In the genomic region with DNA sequence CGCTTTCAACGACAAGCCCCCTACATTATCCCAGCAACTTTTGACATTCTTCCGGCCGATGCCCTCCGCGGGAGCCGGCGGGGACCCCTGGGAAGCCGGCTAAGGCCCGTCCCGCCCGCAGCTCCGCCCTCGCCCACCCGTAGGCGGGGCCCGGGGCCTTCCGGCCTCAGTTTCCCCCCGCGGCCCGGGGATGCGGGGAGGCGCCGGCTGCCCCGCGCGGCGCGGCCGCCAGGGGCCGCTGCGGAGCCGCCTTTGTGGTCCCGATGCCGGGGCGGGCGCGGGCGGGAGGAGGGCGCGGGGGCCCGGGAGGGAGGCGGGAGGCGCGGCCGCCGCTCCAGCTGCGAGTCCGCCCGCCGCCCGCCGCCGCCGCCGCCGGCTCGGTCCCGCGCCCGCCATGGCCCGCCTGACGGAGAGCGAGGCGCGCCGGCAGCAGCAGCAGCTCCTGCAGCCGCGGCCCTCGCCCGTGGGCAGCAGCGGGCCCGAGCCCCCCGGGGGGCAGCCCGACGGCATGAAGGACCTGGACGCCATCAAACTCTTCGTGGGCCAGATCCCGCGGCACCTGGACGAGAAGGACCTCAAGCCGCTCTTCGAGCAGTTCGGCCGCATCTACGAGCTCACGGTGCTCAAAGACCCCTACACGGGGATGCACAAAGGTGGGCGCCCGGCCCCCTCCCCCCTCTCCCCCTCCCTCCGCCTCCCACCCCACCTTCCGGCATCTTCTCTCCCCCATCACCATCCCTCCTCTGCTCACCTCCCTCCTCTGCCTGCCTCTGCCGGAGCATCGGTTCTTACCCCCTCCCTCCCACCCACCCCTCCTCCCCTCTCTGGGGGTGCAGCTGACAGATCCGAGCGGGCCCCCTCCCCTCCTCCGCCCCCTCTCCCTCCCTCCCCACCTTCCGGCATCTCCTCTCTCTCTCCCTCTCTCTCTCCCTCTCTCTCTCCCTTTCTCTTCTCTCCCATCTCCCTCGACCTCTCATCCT, we compare ENCODE assay signal across 8 cellular contexts. TPM values are rescaled to one million over a fixed set of nuclear protein-coding genes. Genes with fewer than 3 reads are reported as not detected.
A peak's percentile ranks its signal among the peaks of the same experiment; 100 is the strongest.
DNase-seq lines count a peak whose midpoint lies in the region; ATAC-seq and TF ChIP-seq lines count a peak whose summit lies in the region.

A gene (plus strand): TSS at position 316 of the 980 bp plus-strand sequence. CDS start 79 bp downstream, at position 395.

- H3K9me3 ChIP-seq in Peyer's patch (no peaks in the 10 kb centered on the region), gastrocnemius medialis (no peaks in the 10 kb centered on the region)

- TF ChIP-seq CTCF in Peyer's patch (IDR thresholded peaks at IDR 0.05): peak; percentile 26 to 66 (median 51)
- TF ChIP-seq CTCF in gastrocnemius medialis (IDR thresholded peaks at IDR 0.05 in 4 of 5, conservative IDR thresholded peaks at IDR 0.05 in 1 of 5): peak in 4 of 5 experiments; percentile 24 to 68 (median 60)

- peaks cover 0 to 16% of the 10 kb centered on the region in 2 donors for H3K27me3 ChIP-seq in Peyer's patch
- peaks cover 48 to 57% (median 53%) of the 10 kb centered on the region in 3 donors for H3K27me3 ChIP-seq in gastrocnemius medialis

- intact Hi-C loops in left cardiac atrium (cut with DNase I) (loop anchor here in 1 of 2 donors (10.0 kb wide), 1 partner anchor 250 kb away; no protein-coding TSS in a partner anchor), gastrocnemius medialis (cut with DNase I; ENCODE audit: low total_unique reads) (no loop called here)

- no peak within 1 kb of the TSS for H3K27ac ChIP-seq in Peyer's patch
- H3K27ac ChIP-seq in gastrocnemius medialis: no peak within 1 kb of the TSS

- no peak for TF ChIP-seq POLR2A in Peyer's patch (IDR thresholded peaks at IDR 0.05)
- TF ChIP-seq POLR2A in gastrocnemius medialis (IDR thresholded peaks at IDR 0.05): no peak

- in situ Hi-C loops in gastrocnemius medialis (cut with MboI; ENCODE audit: low sequenced_read_pairs in 4 of 4): no loop called here

- H3K36me3 ChIP-seq in Peyer's patch (no peaks in the 10 kb centered on the region), gastrocnemius medialis (no peaks in the 10 kb centered on the region)

- DNase-seq in NCI-H748 (lab: John Stamatoyannopoulos, UW; ENCODE audit: unreplicated experiment): peak; percentile 63
- DNase-seq in NCI-H748 treated with DMSO at 0.1 percent for 48 hours (lab: John Stamatoyannopoulos, UW): no peak
- peak in 2 of 3 donors; percentile 45 to 56 for DNase-seq in Peyer's patch
- DNase-seq in activated naive CD4-positive, alpha-beta T cell treated with Interleukin-2 at 50 U/mL for 16 hours: peak; percentile 60
- DNase-seq in left cardiac atrium: peak; percentile 61
- DNase-seq in gastrocnemius medialis: no peak

- H3K4me1 ChIP-seq in Peyer's patch (peaks cover 0 to 5% (median 2%) of the 10 kb centered on the region in 4 donors), gastrocnemius medialis (no peaks in the 10 kb centered on the region)

- ATAC-seq in left cardiac atrium (peak; percentile 72 to 81), gastrocnemius medialis (no peak), HG02870 (IDR thresholded peaks at IDR 0.05; ENCODE audit: unreplicated experiment) (no peak), GM21447 (IDR thresholded peaks at IDR 0.05; ENCODE audit: unreplicated experiment) (no peak)

- peak within 1 kb of the TSS in 3 of 4 donors; percentile 25 to 44 (median 44) for H3K4me3 ChIP-seq in Peyer's patch
- no peak within 1 kb of the TSS for H3K4me3 ChIP-seq in gastrocnemius medialis

RNA-seq across cellular contexts. Expression of the gene that starts here (rescaled TPM):
- total RNA-seq in Peyer's patch: not detected
- total RNA-seq in left cardiac atrium: under 1 TPM in 1 of 2 donors, not detected in 1; 0.16 TPM
- not detected for total RNA-seq in gastrocnemius medialis

Comparison
In these comparisons a context has a peak if more than half of its experiments do, and no peak if none do; other contexts are left out.
1. DNase-seq: peak in NCI-H748 (single experiment) and activated naive CD4-positive, alpha-beta T cell treated with Interleukin-2 at 50 U/mL for 16 hours (single experiment); none in NCI-H748 treated with DMSO at 0.1 percent for 48 hours (single experiment) and gastrocnemius medialis (0 of 2).
2. Peak in DNase-seq and H3K4me3 ChIP-seq in Peyer's patch; RNA of the gene not detected or under 1 TPM.
3. Peak in DNase-seq and ATAC-seq in left cardiac atrium; RNA of the gene not detected or under 1 TPM.